Comparison of ENCODE assay signal across 8 cellular contexts in genomic region chr19:49869484-49870308, GRCh38. TPM values are rescaled to one million over a fixed set of nuclear protein-coding genes. Genes with fewer than 3 reads are reported as not detected.
A peak's percentile ranks its signal among the peaks of the same experiment; 100 is the strongest.
DNase-seq lines count a peak whose midpoint lies in the region; ATAC-seq and TF ChIP-seq lines count a peak whose summit lies in the region.

No MANE protein-coding gene starts in this region.

- peak; percentile 40 to 59 for TF ChIP-seq POLR2A in gastroesophageal sphincter (IDR thresholded peaks at IDR 0.05)

- H3K23ac ChIP-seq in neuronal stem cell (ENCODE audit: low read depth, low read length, poor library complexity), result peak overlapping the region; percentile 92

- H3K4me1 Mint-ChIP-seq in activated naive CD4-positive, alpha-beta T cell treated with anti-CD3 and anti-CD28 coated beads, Interleukin-2, amount 10 ng/mL, durations not matched to agents 7 days and 5 days, result peaks cover 46% of the 10 kb centered on the region

- peak overlapping the region; percentile 75 for H3K4me2 ChIP-seq in neuronal stem cell (ENCODE audit: insufficient read depth, low read length, poor library complexity, severe bottlenecking)

- peaks cover 5% of the 10 kb centered on the region for H3K79me1 ChIP-seq in neuronal stem cell (ENCODE audit: low read depth, low read length)

- in situ Hi-C loops in SK-MEL-5 (cut with HindIII; ENCODE audit: low pct_unique_long_range_greater_than_20kb, low sequenced_read_pairs), result no loop called here

- peak overlapping the region; percentile 99 for H2AK5ac ChIP-seq in neuronal stem cell (ENCODE audit: low read depth, low read length)

- peaks cover 23% of the 10 kb centered on the region for H3K36me3 Mint-ChIP-seq in activated naive CD4-positive, alpha-beta T cell treated with anti-CD3 and anti-CD28 coated beads, Interleukin-2, amount 10 ng/mL, durations not matched to agents 7 days and 5 days

- H3K4ac ChIP-seq in neuronal stem cell (ENCODE audit: low read length), result peak overlapping the region; percentile 42

- peak; percentile 100 for DNase-seq in GM04503 (ENCODE audit: low read depth)
- DNase-seq in HFF-Myc (ENCODE audit: extremely low read depth, low read depth), result peak; percentile 100
- peak; percentile 99 for DNase-seq in NAMALWA (ENCODE audit: low spot score)
- peak; percentile 99 for DNase-seq in SK-MEL-5 (ENCODE audit: low read depth, low spot score)
- DNase-seq in activated naive CD4-positive, alpha-beta T cell treated with anti-CD3 and anti-CD28 coated beads, Interleukin-2, amount 10 ng/mL, durations not matched to agents 7 days and 5 days, result peak; percentile 94
- DNase-seq in neuronal stem cell (ENCODE audit: low spot score), result peak; percentile 100
- peak; percentile 75 to 100 (median 97) for DNase-seq in substantia nigra (lab: John Stamatoyannopoulos, UW)

- H3K27me3 ChIP-seq in gastroesophageal sphincter (no peaks in the 10 kb centered on the region), neuronal stem cell (ENCODE audit: control insufficient read depth in 3 of 3, insufficient read depth in 3 of 3, low read depth in 1 of 3, low read length in 3 of 3) (no peaks in the 10 kb centered on the region)

- peak overlapping the region; percentile 96 for H3K9ac ChIP-seq in neuronal stem cell (ENCODE audit: low read depth, low read length, poor library complexity)

- H2AFZ ChIP-seq in neuronal stem cell (ENCODE audit: low read length), result peak overlapping the region; percentile 82

- H3K18ac ChIP-seq in neuronal stem cell (ENCODE audit: low read length), result peak overlapping the region; percentile 98

- peak overlapping the region; percentile 42 for H3K4me3 ChIP-seq in HFF-Myc (replicated peaks; ENCODE audit: low read depth, low read length)
- H3K4me3 ChIP-seq in gastroesophageal sphincter, result peak overlapping the region; percentile 48 to 59
- H3K4me3 ChIP-seq in neuronal stem cell (ENCODE audit: low read length in 2 of 2), result peak overlapping the region; percentile 50 to 82

- WGBS in gastroesophageal sphincter (ENCODE audit: low coverage in 1 of 2), 2 donors, result 0 to 1% methylated on average over 8 to 11 of the region's 67 CpGs
- no CpG with 5 or more reads among the region's 67 CpGs for WGBS in neuronal stem cell (ENCODE audit: extremely low coverage in 2 of 2, insufficient read length in 2 of 2, insufficient replicate concordance in 1 of 2), 2 donors

- CTCF ChIA-PET in activated naive CD4-positive, alpha-beta T cell treated with anti-CD3 and anti-CD28 coated beads, Interleukin-2, amount 10 ng/mL, durations not matched to agents 7 days and 5 days (lab: Charles Lee), result interaction anchor here (1.1 kb wide), 1 partner anchor 26 kb away, joined by 3 read pairs; no protein-coding TSS in a partner anchor

- H2BK15ac ChIP-seq in neuronal stem cell (ENCODE audit: low read length), result peak overlapping the region; percentile 60

- H3K27ac ChIP-seq in gastroesophageal sphincter (peak overlapping the region; percentile 55 to 98 (median 91)), neuronal stem cell (replicated peaks; ENCODE audit: low read length) (peak overlapping the region; percentile 90), substantia nigra (ENCODE audit: low read depth, low read length, poor library complexity, severe bottlenecking) (peak overlapping the region; percentile 98)

- peak overlapping the region; percentile 86 for H3K14ac ChIP-seq in neuronal stem cell (ENCODE audit: low read length)

- H2BK12ac ChIP-seq in neuronal stem cell (ENCODE audit: low read length), result peak overlapping the region; percentile 91

- H3K4me3 Mint-ChIP-seq in activated naive CD4-positive, alpha-beta T cell treated with anti-CD3 and anti-CD28 coated beads, Interleukin-2, amount 10 ng/mL, durations not matched to agents 7 days and 5 days, result no peak overlapping the region

- H3K27me3 Mint-ChIP-seq in activated naive CD4-positive, alpha-beta T cell treated with anti-CD3 and anti-CD28 coated beads, Interleukin-2, amount 10 ng/mL, durations not matched to agents 7 days and 5 days, result no peaks in the 10 kb centered on the region

- TF ChIP-seq CTCF in HFF-Myc (IDR thresholded peaks at IDR 0.05; ENCODE audit: low read depth, low read length, missing control alignments) (no peak), gastroesophageal sphincter (IDR thresholded peaks at IDR 0.05) (peak in 1 of 4 experiments; percentile 14)

- TF ChIP-seq EP300 in gastroesophageal sphincter (IDR thresholded peaks at IDR 0.05), result no peak

- H4K8ac ChIP-seq in neuronal stem cell (ENCODE audit: low read depth, low read length), result peak overlapping the region; percentile 70

- peak; percentile 90 for ATAC-seq in gastroesophageal sphincter

- H3K9me3 ChIP-seq in gastroesophageal sphincter (no peaks in the 10 kb centered on the region), neuronal stem cell (replicated peaks in 1 of 2; ENCODE audit: control insufficient read depth in 2 of 2, insufficient read depth in 1 of 2, low read depth in 1 of 2, low read length in 2 of 2) (no peaks in the 10 kb centered on the region)

- no peak overlapping the region for H2BK120ac ChIP-seq in neuronal stem cell (ENCODE audit: low read depth, low read length)

- H2BK5ac ChIP-seq in neuronal stem cell (ENCODE audit: low read length), result peak overlapping the region; percentile 96

- H4K91ac ChIP-seq in neuronal stem cell (ENCODE audit: low read depth, low read length, poor library complexity), result peak overlapping the region; percentile 93

- peaks cover 0 to 83% (median 35%) of the 10 kb centered on the region in 3 donors for H3K4me1 ChIP-seq in gastroesophageal sphincter
- peaks cover 17 to 18% of the 10 kb centered on the region in 2 donors for H3K4me1 ChIP-seq in neuronal stem cell (ENCODE audit: control insufficient read depth in 2 of 2, insufficient read depth in 1 of 2, low read depth in 1 of 2, low read length in 2 of 2)

- H3K36me3 ChIP-seq in gastroesophageal sphincter, result peaks cover 0 to 42% of the 10 kb centered on the region in 2 donors
- peaks cover 6 to 21% of the 10 kb centered on the region in 2 donors for H3K36me3 ChIP-seq in neuronal stem cell (replicated peaks in 1 of 2; ENCODE audit: control insufficient read depth in 2 of 2, insufficient read depth in 2 of 2, low read length in 2 of 2)

- H3K9me3 Mint-ChIP-seq in activated naive CD4-positive, alpha-beta T cell treated with anti-CD3 and anti-CD28 coated beads, Interleukin-2, amount 10 ng/mL, durations not matched to agents 7 days and 5 days, result no peaks in the 10 kb centered on the region

- no peak overlapping the region for H3K27ac Mint-ChIP-seq in activated naive CD4-positive, alpha-beta T cell treated with anti-CD3 and anti-CD28 coated beads, Interleukin-2, amount 10 ng/mL, durations not matched to agents 7 days and 5 days

RNA-seq across cellular contexts. Expression of gene PNKP, which starts 2.3 kb away (rescaled TPM):
- total RNA-seq in SK-MEL-5 (2014; rRNA removed; shearing (Covaris generic)), result 33.8 and 35.9 TPM in 2 replicates
- polyA plus RNA-seq in SK-MEL-5 (2015; cell fraction: cytosol; rRNA removed), result 32.6 and 35.4 TPM in 2 replicates
- polyA plus RNA-seq in SK-MEL-5 (2015; cell fraction: nucleus; rRNA removed), result 170 and 183 TPM in 2 replicates
- total RNA-seq in gastroesophageal sphincter, result 10 to 100 TPM; 12.5 to 64.3 (median 29.4) TPM
- polyA plus RNA-seq in neuronal stem cell (2013, experiment 1 of 2), result 56.3 TPM
- 62.9 TPM for polyA plus RNA-seq in neuronal stem cell (2013, experiment 2 of 2)

RNA-seq across cellular contexts. Expression of gene AKT1S1, which starts 7.5 kb away (rescaled TPM):
- 6.2 and 6.4 TPM in 2 replicates for total RNA-seq in SK-MEL-5 (2014; rRNA removed; shearing (Covaris generic))
- 78.8 and 85.0 TPM in 2 replicates for polyA plus RNA-seq in SK-MEL-5 (2015; cell fraction: cytosol; rRNA removed)
- 59.7 and 65.1 TPM in 2 replicates for polyA plus RNA-seq in SK-MEL-5 (2015; cell fraction: nucleus; rRNA removed)
- total RNA-seq in gastroesophageal sphincter, result 10 to 100 TPM; 14.4 to 24.6 (median 19.7) TPM
- 45.3 TPM for polyA plus RNA-seq in neuronal stem cell (2013, experiment 1 of 2)
- 42.9 TPM for polyA plus RNA-seq in neuronal stem cell (2013, experiment 2 of 2)

RNA-seq across cellular contexts. Expression of gene TBC1D17, which starts 7.8 kb away (rescaled TPM):
- total RNA-seq in SK-MEL-5 (2014; rRNA removed; shearing (Covaris generic)), result 3.5 and 5.6 TPM in 2 replicates
- 25.7 and 33.0 TPM in 2 replicates for polyA plus RNA-seq in SK-MEL-5 (2015; cell fraction: cytosol; rRNA removed)
- 44.2 and 49.3 TPM in 2 replicates for polyA plus RNA-seq in SK-MEL-5 (2015; cell fraction: nucleus; rRNA removed)
- 10 to 100 TPM; 25.1 to 41.9 (median 37.3) TPM for total RNA-seq in gastroesophageal sphincter
- 29.5 TPM for polyA plus RNA-seq in neuronal stem cell (2013, experiment 1 of 2)
- polyA plus RNA-seq in neuronal stem cell (2013, experiment 2 of 2), result 29.9 TPM

RNA-seq across cellular contexts. Expression of gene PTOV1, which starts 18.7 kb away (rescaled TPM):
- total RNA-seq in SK-MEL-5 (2014; rRNA removed; shearing (Covaris generic)), result 45.9 and 58.8 TPM in 2 replicates
- polyA plus RNA-seq in SK-MEL-5 (2015; cell fraction: cytosol; rRNA removed), result 61.1 and 82.2 TPM in 2 replicates
- polyA plus RNA-seq in SK-MEL-5 (2015; cell fraction: nucleus; rRNA removed), result 399 and 511 TPM in 2 replicates
- 10 to 100 TPM; 52.9 to 89.1 (median 60.0) TPM for total RNA-seq in gastroesophageal sphincter
- 316 TPM for polyA plus RNA-seq in neuronal stem cell (2013, experiment 1 of 2)
- polyA plus RNA-seq in neuronal stem cell (2013, experiment 2 of 2), result 321 TPM

RNA-seq across cellular contexts. Expression of gene IL4I1, which starts 27.0 kb away (rescaled TPM):
- 0.13 TPM in 1 of 2 replicates, not detected in the other for total RNA-seq in SK-MEL-5 (2014; rRNA removed; shearing (Covaris generic))
- not detected in 2 replicates for polyA plus RNA-seq in SK-MEL-5 (2015; cell fraction: cytosol; rRNA removed)
- not detected in 2 replicates for polyA plus RNA-seq in SK-MEL-5 (2015; cell fraction: nucleus; rRNA removed)
- total RNA-seq in gastroesophageal sphincter, result 1 to 10 TPM in 1 of 4 donors, under 1 TPM in 1, not detected in 2; 0.39 to 1.2 TPM
- polyA plus RNA-seq in neuronal stem cell (2013, experiment 1 of 2), result 0.28 TPM
- 0.26 TPM for polyA plus RNA-seq in neuronal stem cell (2013, experiment 2 of 2)

Comparison
In these comparisons a context has a peak if more than half of its experiments do, and no peak if none do; other contexts are left out.
1. Peak in every context shown above with its lines: DNase-seq, ATAC-seq, H3K4me3 ChIP-seq and H3K27ac ChIP-seq.